ENCODE assay signal across 1 cellular context in genomic region chr2:171675810-171676345, GRCh38.
TF ChIP-seq lines count a peak whose summit lies in the region.

No MANE protein-coding gene starts in this region.

TF ChIP-seq in K562, 482 proteins besides CTCF, POLR2A, EP300 and RAD21 (continued from another document):
- TF ChIP-seq HMBOX1 (IDR thresholded peaks at IDR 0.05): 0 out of 2 replicates have a peak, but pooled peaks have one; percentile 2
